17 cellular contexts compared by ENCODE assay signal in genomic region chr12:2283480-2283879, GRCh38.
DNase-seq lines count a peak whose midpoint lies in the region; ATAC-seq and TF ChIP-seq lines count a peak whose summit lies in the region.
"Had no signal": no experiment of that assay in that cellular context is flagged by ENCODE, and none has a peak within 500 bp of the region (broad histone marks: within the 10 kb centered on the region; RNA-seq: fewer than 3 reads in every experiment).

No MANE protein-coding gene starts in this region.

- intact Hi-C loops in left cardiac atrium (cut with DNase I): loop anchor here in 1 of 2 donors (10.0 kb wide), 2 partner anchors 119 to 229 kb away; partner anchors contain the start of gene CACNA1C
- intact Hi-C loops in activated CD4-positive, alpha-beta memory T cell treated with anti-CD3 and anti-CD28 coated beads for 36 hours (cut with micrococcal nuclease): no loop called here

- no peak overlapping the region for H3K9ac ChIP-seq in fibroblast of lung (ENCODE audit: insufficient read depth, low read length)
- no peak overlapping the region for H3K9ac ChIP-seq in skeletal muscle tissue (ENCODE audit: low read depth in 1 of 3, low read length in 3 of 3)

- H3K27ac Mint-ChIP-seq in activated CD4-positive, alpha-beta memory T cell treated with anti-CD3 and anti-CD28 coated beads for 36 hours: no peak overlapping the region

- H3K4me1 Mint-ChIP-seq in activated CD4-positive, alpha-beta memory T cell treated with anti-CD3 and anti-CD28 coated beads for 36 hours (ENCODE audit: low read depth): no peaks in the 10 kb centered on the region

- CTCF ChIA-PET in activated CD4-positive, alpha-beta memory T cell treated with anti-CD3 and anti-CD28 coated beads for 36 hours (lab: Charles Lee): interaction anchor here (0.6 to 1.1 kb wide), 4 partner anchors 9 to 1291 kb away, joined by 3 to 4 read pairs (median 3); no protein-coding TSS in a partner anchor

- H3K4me3 ChIP-seq in right atrium auricular region (no peak overlapping the region), fibroblast of lung (replicated peaks in 1 of 4; ENCODE audit: control extremely low read depth in 1 of 4, insufficient read depth in 1 of 4, low read depth in 3 of 4, low read length in 4 of 4) (peak overlapping the region in 1 of 4 experiments; percentile 24), skeletal muscle tissue (ENCODE audit: low read length in 3 of 3) (no peak overlapping the region), BE2C (ENCODE audit: low read depth, low read length) (no peak overlapping the region)
- H3K4me3 ChIP-seq: PC-9, prostate gland, testis had no signal

- POLR2A ChIA-PET in activated CD4-positive, alpha-beta memory T cell treated with anti-CD3 and anti-CD28 coated beads for 36 hours (lab: Charles Lee): interaction anchor here (0.6 kb wide), 1 partner anchor 504 kb away, joined by 3 read pairs; no protein-coding TSS in a partner anchor

- no peaks in the 10 kb centered on the region for H3K9me3 ChIP-seq in right atrium auricular region
- no peaks in the 10 kb centered on the region for H3K9me3 ChIP-seq in fibroblast of lung (ENCODE audit: control insufficient read depth, insufficient read depth, low read depth, low read length)
- no peaks in the 10 kb centered on the region for H3K9me3 ChIP-seq in skeletal muscle tissue (ENCODE audit: control insufficient read depth in 3 of 3, low read length in 3 of 3)
- no peaks in the 10 kb centered on the region for H3K9me3 ChIP-seq in BE2C
- H3K9me3 ChIP-seq: prostate gland, testis had no signal

- peak overlapping the region; percentile 74 to 81 for H3K27ac ChIP-seq in right atrium auricular region
- peak overlapping the region; percentile 85 for H3K27ac ChIP-seq in fibroblast of lung (ENCODE audit: insufficient read depth, low read length)
- H3K27ac ChIP-seq in skeletal muscle tissue (ENCODE audit: low read depth, low read length): peak overlapping the region; percentile 59
- H3K27ac ChIP-seq: PC-9, testis had no signal

- ATAC-seq in left cardiac atrium: no peak
- ATAC-seq: activated T-cell treated with anti-CD3 and anti-CD28 coated beads, Interleukin-2, amount 50 U/mL, for 4 hours had no signal

- no peaks in the 10 kb centered on the region for H3K79me2 ChIP-seq in fibroblast of lung (ENCODE audit: control insufficient read depth, insufficient read depth, low read length)

- H3K36me3 ChIP-seq in right atrium auricular region (no peaks in the 10 kb centered on the region), fibroblast of lung (ENCODE audit: control insufficient read depth, insufficient read depth, low read length) (no peaks in the 10 kb centered on the region), skeletal muscle tissue (ENCODE audit: control insufficient read depth in 3 of 3, insufficient read depth in 3 of 3, low read length in 3 of 3) (no peaks in the 10 kb centered on the region), BE2C (no peaks in the 10 kb centered on the region)
- H3K36me3 ChIP-seq: prostate gland had no signal

- H3K9me3 Mint-ChIP-seq in activated CD4-positive, alpha-beta memory T cell treated with anti-CD3 and anti-CD28 coated beads for 36 hours: peaks cover 6% of the 10 kb centered on the region

- H3K4me3 Mint-ChIP-seq in activated CD4-positive, alpha-beta memory T cell treated with anti-CD3 and anti-CD28 coated beads for 36 hours: no peak overlapping the region
- H3K4me3 Mint-ChIP-seq: activated T-cell treated with anti-CD3 and anti-CD28 coated beads, Interleukin-2, amount 50 U/mL, for 4 hours had no signal

- no peaks in the 10 kb centered on the region for H3K36me3 Mint-ChIP-seq in activated CD4-positive, alpha-beta memory T cell treated with anti-CD3 and anti-CD28 coated beads for 36 hours

- H3K27me3 ChIP-seq in right atrium auricular region (no peaks in the 10 kb centered on the region), fibroblast of lung (ENCODE audit: control insufficient read depth, insufficient read depth, low read length) (no peaks in the 10 kb centered on the region), skeletal muscle tissue (ENCODE audit: control insufficient read depth in 3 of 3, insufficient read depth in 3 of 3, low read length in 3 of 3) (peaks cover 3 to 24% (median 10%) of the 10 kb centered on the region in 3 donors), BE2C (peaks cover 10% of the 10 kb centered on the region; the same call in 1 of the 2 replicates)
- H3K27me3 ChIP-seq: testis had no signal

- H2AFZ ChIP-seq in fibroblast of lung (ENCODE audit: low read length): no peak overlapping the region
- H2AFZ ChIP-seq: PC-9 had no signal

- H3K4me1 ChIP-seq in right atrium auricular region (peaks cover 0 to 65% of the 10 kb centered on the region in 2 donors), fibroblast of lung (ENCODE audit: control insufficient read depth, extremely low read depth, insufficient read depth, low read length) (peaks cover 47% of the 10 kb centered on the region), skeletal muscle tissue (ENCODE audit: control insufficient read depth in 3 of 3, insufficient read depth in 3 of 3, low read length in 3 of 3) (peaks cover 32 to 42% (median 34%) of the 10 kb centered on the region in 3 donors), BE2C (no peaks in the 10 kb centered on the region)
- H3K4me1 ChIP-seq: testis had no signal

- DNase-seq in right atrium auricular region (ENCODE audit: low spot score) (no peak), left cardiac atrium (no peak), fibroblast of lung (ENCODE audit: low read depth in 2 of 2) (no peak), putamen (ENCODE audit: low spot score) (no peak), BE2C (no peak), SKM-1 treated with dmso at 0.1 percent for 144 hours (lab: John Stamatoyannopoulos, UW; ENCODE audit: unreplicated experiment) (no peak)
- no peak for DNase-seq in activated CD4-positive, alpha-beta memory T cell treated with anti-CD3 and anti-CD28 coated beads for 36 hours
- DNase-seq: activated T-cell treated with anti-CD3 and anti-CD28 coated beads, Interleukin-2, amount 50 U/mL, for 4 hours; COR-L47; kidney; NCI-H1694 treated with DMSO at 0.1 percent for 48 hours; NCI-H524; PC-9; SW 1271 had no signal

- H4K20me1 ChIP-seq in fibroblast of lung (ENCODE audit: control insufficient read depth, extremely low read depth, insufficient read depth, low read length): no peaks in the 10 kb centered on the region

- peaks cover 9% of the 10 kb centered on the region for H3K27me3 Mint-ChIP-seq in activated CD4-positive, alpha-beta memory T cell treated with anti-CD3 and anti-CD28 coated beads for 36 hours

- TF ChIP-seq CTCF in right atrium auricular region (IDR thresholded peaks at IDR 0.05) (no peak), fibroblast of lung (conservative IDR thresholded peaks at IDR 0.05 in 1 of 2, IDR thresholded peaks at IDR 0.05 in 1 of 2; ENCODE audit: low read depth in 1 of 2, low read length in 2 of 2) (no peak), BE2C (IDR thresholded peaks at IDR 0.05; ENCODE audit: low read depth, low read length) (no peak)

- peak overlapping the region; percentile 42 for H3K4me2 ChIP-seq in fibroblast of lung (ENCODE audit: extremely low read depth, insufficient read depth, low read length)
- H3K4me2 ChIP-seq: PC-9 had no signal
